ENCODE assay signal across 8 cellular contexts in genomic region chr10:16891375-16892313, GRCh38.
A peak's percentile ranks its signal among the peaks of the same experiment; 100 is the strongest.
DNase-seq lines count a peak whose midpoint lies in the region; ATAC-seq, FAIRE-seq and TF ChIP-seq lines count a peak whose summit lies in the region.

No MANE protein-coding gene starts in this region.

- POLR2A ChIA-PET in HEK293 (lab: Yijun Ruan, JAX), result interaction anchor here (0.6 kb wide), 1 partner anchor 454 kb away, joined by 3 read pairs; no protein-coding TSS in a partner anchor

- no peaks in the 10 kb centered on the region for H3K9me3 ChIP-seq in HEK293 (ENCODE audit: control insufficient read depth, insufficient read depth, low read depth, low read length)

- no peaks in the 10 kb centered on the region for H3K4me1 ChIP-seq in HEK293 (ENCODE audit: control insufficient read depth, insufficient read depth, low read length)

- no peak overlapping the region for H3K27ac ChIP-seq in HEK293 (ENCODE audit: extremely low read depth, low read depth, low read length)

- DNase-seq in AG09309 (ENCODE audit: low read depth) (peak; percentile 88), SW480 (ENCODE audit: low spot score) (peak; percentile 81), astrocyte of the hippocampus (ENCODE audit: low read depth, low spot score) (peak; percentile 63), NCI-H2081 treated with DMSO at 0.1 percent for 48 hours (lab: John Stamatoyannopoulos, UW) (no peak)
- peak; percentile 16 to 27 for DNase-seq in stimulated activated CD4-positive, alpha-beta T cell treated with anti-CD3 and anti-CD28 coated beads, Interleukin-15, amount 100 ng/mL, for 48 hours (ENCODE audit: low read depth in 2 of 2)

- TF ChIP-seq CTCF in AG09309 (IDR thresholded peaks at IDR 0.05; ENCODE audit: control insufficient read depth, insufficient read depth, low read depth, low read length, missing control alignments) (peak; percentile 53), HEK293 (tag by site-specific recombination; IDR thresholded peaks at IDR 0.05) (no peak)

- H3K4me3 ChIP-seq in AG09309 (ENCODE audit: control insufficient read depth, low read depth, low read length) (no peak overlapping the region), HEK293 (ENCODE audit: low read depth, low read length) (no peak overlapping the region)

- CTCF ChIA-PET in HEK293 (lab: Yijun Ruan, JAX), result interaction anchor here (0.7 to 1.3 kb wide), 5 partner anchors 60 to 1531 kb away, joined by 3 to 5 read pairs (median 3); no protein-coding TSS in a partner anchor

- no peaks in the 10 kb centered on the region for H3K36me3 ChIP-seq in HEK293 (ENCODE audit: control insufficient read depth in 2 of 2, insufficient read depth in 1 of 2, low read length in 2 of 2)

- FAIRE-seq in islet of Langerhans (lab: Jason Lieb, UNC), result peak; percentile 84

- ATAC-seq in HG02588 (IDR thresholded peaks at IDR 0.05; ENCODE audit: unreplicated experiment), result no peak

TF ChIP-seq in HEK293, 187 proteins besides CTCF, POLR2A, EP300 and RAD21:
- TF ChIP-seq ZNF654 (tag by site-specific recombination; IDR thresholded peaks at IDR 0.05; ENCODE audit: low read depth) (peak; percentile 32), ZBTB7A (tag by site-specific recombination; IDR thresholded peaks at IDR 0.05; ENCODE audit: low read depth) (no peak)
TF ChIP-seq in HEK293: peak in this region for 1.
